17 cellular contexts compared by ENCODE assay signal in the genomic region with DNA sequence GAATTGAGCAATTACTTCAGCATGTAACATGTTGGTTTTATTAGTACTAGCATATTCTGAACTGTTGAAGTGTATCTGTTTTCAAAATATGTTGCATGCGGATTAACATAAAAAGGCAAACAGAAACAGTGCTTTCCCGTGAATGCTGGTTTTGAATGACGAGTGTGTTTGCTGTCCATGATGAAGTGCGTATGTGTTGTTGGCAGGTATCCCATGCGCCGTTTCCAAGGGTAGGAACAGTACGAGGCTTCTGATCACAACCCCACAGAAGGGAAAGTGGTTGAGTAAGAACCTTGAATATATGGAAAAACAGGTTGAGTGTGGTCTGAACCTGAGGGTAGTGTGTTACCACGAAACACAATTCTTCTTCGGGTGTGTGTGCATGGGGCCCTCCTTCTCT.
"Had no signal": no experiment of that assay in that cellular context is flagged by ENCODE, and none has a peak within 500 bp of the region (broad histone marks: within the 10 kb centered on the region; RNA-seq: fewer than 3 reads in every experiment).

No MANE protein-coding gene starts in this region.

- ATAC-seq: activated naive CD4-positive, alpha-beta T cell treated with anti-CD3 and anti-CD28 coated beads, Interleukin-2, amount 50 U/mL, for 72 hours; activated T-cell treated with anti-CD3 and anti-CD28 coated beads, Interleukin-2, amount 50 U/mL, for 4 hours; body of pancreas; gastrocnemius medialis; heart right ventricle; right lobe of liver had no signal

- H3K4me3 ChIP-seq: body of pancreas, gastrocnemius medialis, heart right ventricle, left ventricle myocardium inferior, prostate gland, right lobe of liver, spleen had no signal

- H3K9me3 ChIP-seq: body of pancreas, gastrocnemius medialis, heart right ventricle, left ventricle myocardium inferior, prostate gland, right lobe of liver, spleen had no signal

- H3K4me1 ChIP-seq: gastrocnemius medialis, left ventricle myocardium inferior, prostate gland, right lobe of liver, spleen had no signal

- H3K27ac ChIP-seq: body of pancreas, gastrocnemius medialis, heart right ventricle, left ventricle myocardium inferior, prostate gland, right lobe of liver, spleen had no signal

- H3K36me3 ChIP-seq: gastrocnemius medialis, heart right ventricle, left ventricle myocardium inferior, prostate gland, right lobe of liver, spleen had no signal

- H3K27me3 ChIP-seq: body of pancreas, gastrocnemius medialis, heart right ventricle, right lobe of liver, spleen had no signal

- DNase-seq: activated effector memory CD4-positive, alpha-beta T cell treated with anti-CD3 and anti-CD28 coated beads, Interleukin-2, amount 50 U/mL, for 16 hours; activated T-cell treated with anti-CD3 and anti-CD28 coated beads, Interleukin-2, amount 50 U/mL, for 4 hours; amniotic stem cell; body of pancreas; erythroblast; gastrocnemius medialis; heart right ventricle; islet precursor cell; left ventricle myocardium inferior; mesendoderm; right lobe of liver; spleen; stimulated activated CD4-positive, alpha-beta T cell treated with anti-CD3 and anti-CD28 coated beads, Interleukin-1b, Interleukin-23, amount 100 ng/mL, for 48 hours; stimulated activated naive CD4-positive, alpha-beta T cell; substantia nigra had no signal
